Comparison of ENCODE assay signal across 8 cellular contexts in the genomic region with DNA sequence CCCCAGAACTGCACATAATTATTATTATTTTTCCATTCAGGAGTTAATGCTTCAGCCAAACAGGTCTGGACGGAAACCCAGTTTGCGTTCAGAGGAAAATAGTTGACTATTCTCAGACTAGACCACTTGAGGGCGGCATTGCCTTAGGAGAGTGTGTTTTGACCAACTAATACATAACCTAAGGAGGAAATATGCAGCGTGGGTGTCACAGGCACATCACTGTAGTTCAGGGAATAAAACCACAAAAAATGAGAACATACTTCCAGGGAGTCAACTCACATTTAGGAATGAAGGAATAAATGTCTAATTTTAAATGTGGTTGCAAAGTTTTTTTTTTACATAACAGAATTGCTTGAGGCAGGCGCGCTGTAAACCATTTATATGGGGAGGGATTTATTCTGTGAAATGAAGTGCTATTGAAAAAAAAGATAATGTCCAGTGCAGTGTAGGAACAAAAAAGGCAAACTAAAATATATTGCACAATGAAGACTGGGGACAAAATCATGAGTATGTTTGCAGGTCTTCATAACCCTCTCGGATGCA.
DNase-seq lines count a peak whose midpoint lies in the region; TF ChIP-seq lines count a peak whose summit lies in the region.

No MANE protein-coding gene starts in this region.

- peak; percentile 72 for DNase-seq in GM12865 (ENCODE audit: low read depth)
- DNase-seq in GM23248: peak; percentile 97
- DNase-seq in LHCN-M2 (ENCODE audit: low read depth): peak; percentile 90
- DNase-seq in SK-N-DZ (ENCODE audit: low spot score): peak; percentile 62
- DNase-seq in adipocyte (ENCODE audit: low read depth): peak; percentile 97
- DNase-seq in left ventricle myocardium inferior: no peak
- peak; percentile 85 for DNase-seq in retina
- DNase-seq in cerebellar nuclear complex (lab: John Stamatoyannopoulos, UW): no peak

- H3K27ac ChIP-seq in GM23248: peak overlapping the region; percentile 44
- peak overlapping the region; percentile 65 for H3K27ac ChIP-seq in left ventricle myocardium inferior (replicated peaks)

- H3K9me3 ChIP-seq in GM23248 (ENCODE audit: low read depth): no peaks in the 10 kb centered on the region
- H3K9me3 ChIP-seq in adipocyte (ENCODE audit: control insufficient read depth, low read length): no peaks in the 10 kb centered on the region
- no peaks in the 10 kb centered on the region for H3K9me3 ChIP-seq in left ventricle myocardium inferior (replicated peaks)

- H3K9me2 ChIP-seq in GM23248 (ENCODE audit: insufficient read depth): no peaks in the 10 kb centered on the region; the same call in 1 of the 2 replicates

- in situ Hi-C loops in GM23248 (cut with MboI): loop anchor here (10.0 kb wide), 1 partner anchor 313 kb away; no protein-coding TSS in a partner anchor

- peaks cover 23% of the 10 kb centered on the region for H3K4me1 ChIP-seq in GM23248 (ENCODE audit: insufficient read depth)
- H3K4me1 ChIP-seq in adipocyte (ENCODE audit: control insufficient read depth, insufficient read depth, low read length): peaks cover 33% of the 10 kb centered on the region
- peaks cover 89% of the 10 kb centered on the region for H3K4me1 ChIP-seq in left ventricle myocardium inferior

- H2AFZ ChIP-seq in GM23248: peak overlapping the region; percentile 43

- TF ChIP-seq CTCF in GM12865 (IDR thresholded peaks at IDR 0.05; ENCODE audit: insufficient read depth, low read depth, low read length, missing control alignments) (peak; percentile 72), left ventricle myocardium inferior (IDR thresholded peaks at IDR 0.05; ENCODE audit: borderline replicate concordance) (peak; percentile 80)

- H3K27me3 ChIP-seq in GM23248 (replicated peaks; ENCODE audit: insufficient read depth): no peaks in the 10 kb centered on the region
- H3K27me3 ChIP-seq in adipocyte (replicated peaks; ENCODE audit: control insufficient read depth, insufficient read depth, low read length): no peaks in the 10 kb centered on the region
- H3K27me3 ChIP-seq in left ventricle myocardium inferior (ENCODE audit: low read depth): no peaks in the 10 kb centered on the region

- H4K20me1 ChIP-seq in GM23248 (ENCODE audit: insufficient read depth): no peaks in the 10 kb centered on the region

- H3F3A ChIP-seq in GM23248 (ENCODE audit: insufficient read depth): peaks cover 9% of the 10 kb centered on the region

- intact Hi-C loops in left ventricle myocardium inferior (cut with micrococcal nuclease): loop anchor here (5.0 kb wide), 1 partner anchor 305 kb away; no protein-coding TSS in a partner anchor

- no peaks in the 10 kb centered on the region for H3K79me2 ChIP-seq in GM23248 (ENCODE audit: insufficient read depth)

- H3K9ac ChIP-seq in GM23248 (peak overlapping the region; percentile 21; the same call in 1 of the 2 replicates), adipocyte (ENCODE audit: low read length) (peak overlapping the region; percentile 44)

- H3K36me3 ChIP-seq in GM23248 (ENCODE audit: low read depth) (no peaks in the 10 kb centered on the region), adipocyte (ENCODE audit: control insufficient read depth, insufficient read depth, low read length, severe bottlenecking) (no peaks in the 10 kb centered on the region), left ventricle myocardium inferior (no peaks in the 10 kb centered on the region)

- WGBS in GM23248 (ENCODE audit: low coverage in 1 of 2, low lambda C conversion rate in 2 of 2, missing lambda C conversion rate in 2 of 2), 2 experiments: 26 to 30% methylated on average over 7 of the region's 7 CpGs

- H3K4me2 ChIP-seq in GM23248 (ENCODE audit: unreplicated experiment): peak overlapping the region; percentile 60

- H3K4me3 ChIP-seq in GM12865 (ENCODE audit: low read depth, low read length): no peak overlapping the region
- H3K4me3 ChIP-seq in GM23248: no peak overlapping the region; the same call in 1 of the 2 replicates
- H3K4me3 ChIP-seq in adipocyte (ENCODE audit: low read length): no peak overlapping the region
- no peak overlapping the region for H3K4me3 ChIP-seq in left ventricle myocardium inferior

Comparison
In these comparisons a context has a peak if more than half of its experiments do, and no peak if none do; other contexts are left out.
1. DNase-seq: peak in GM12865 (single experiment), GM23248 (single experiment), LHCN-M2 (single experiment), SK-N-DZ (single experiment), adipocyte (single experiment) and retina (single experiment); none in left ventricle myocardium inferior (single experiment) and cerebellar nuclear complex (0 of 2).